In genomic region chr10:128498378-128498730, GRCh38 we compare ENCODE assay signal across 32 cellular contexts.
"Had no signal": no experiment of that assay in that cellular context is flagged by ENCODE, and none has a peak within 500 bp of the region (broad histone marks: within the 10 kb centered on the region; RNA-seq: fewer than 3 reads in every experiment).

No MANE protein-coding gene starts in this region.

- H3K9me3 ChIP-seq: breast epithelium, esophagus muscularis mucosa, heart right ventricle, psoas muscle, sigmoid colon, vagina had no signal

- H3K36me3 Mint-ChIP-seq: activated naive CD4-positive, alpha-beta T cell treated with anti-CD3 and anti-CD28 coated beads, Interleukin-2, amount 50 U/mL, for 24 hours; memory B cell; naive thymus-derived CD8-positive, alpha-beta T cell; stimulated activated memory B cell treated with anti-CD40 and anti-IgM and Interleukin-4, amounts not matched to agents 10 μg/mL and 1 μg/mL and 100 μg/mL, for 72 hours; type B pancreatic cell had no signal

- H3K27me3 ChIP-seq: breast epithelium, esophagus muscularis mucosa, foreskin keratinocyte, sigmoid colon, vagina had no signal

- H3K79me2 ChIP-seq: parathyroid adenoma had no signal

- H3K36me3 ChIP-seq: breast epithelium, esophagus muscularis mucosa, heart right ventricle, sigmoid colon, vagina had no signal

- H3K4me3 Mint-ChIP-seq: activated CD4-positive, alpha-beta memory T cell treated with anti-CD3 and anti-CD28 coated beads, Interleukin-2, amount 10 ng/mL, durations not matched to agents 7 days and 5 days; activated CD4-positive, alpha-beta T cell treated with anti-CD3 and anti-CD28 coated beads, Interleukin-2, amount 10 ng/mL, durations not matched to agents 7 days and 5 days; activated naive CD4-positive, alpha-beta T cell treated with anti-CD3 and anti-CD28 coated beads, Interleukin-2, amount 50 U/mL, for 24 hours; activated naive CD8-positive, alpha-beta T cell treated with anti-CD3 and anti-CD28 coated beads, Interleukin-2, amount 50 U/mL, for 24 hours; dendritic cell treated with granulocyte-macrophage colony-stimulating factor and Interleukin-4, amounts not matched to agents 40 ng/mL and 50 ng/mL, for 4 days; memory B cell; naive thymus-derived CD8-positive, alpha-beta T cell; neural crest cell; stimulated activated memory B cell treated with anti-CD40 and anti-IgM and Interleukin-4, amounts not matched to agents 10 μg/mL and 1 μg/mL and 100 μg/mL, for 72 hours; stimulated activated naive CD8-positive, alpha-beta T cell treated with anti-CD3 and anti-CD28 coated beads, Interleukin-15, amount 100 ng/mL, for 72 hours; type B pancreatic cell had no signal

- H3K27ac ChIP-seq: breast epithelium, esophagus muscularis mucosa, foreskin keratinocyte, heart right ventricle, parathyroid adenoma, psoas muscle, sigmoid colon, vagina had no signal

- H3K4me1 Mint-ChIP-seq: activated CD4-positive, alpha-beta memory T cell treated with anti-CD3 and anti-CD28 coated beads, Interleukin-2, amount 10 ng/mL, durations not matched to agents 7 days and 5 days; activated CD4-positive, alpha-beta T cell treated with anti-CD3 and anti-CD28 coated beads, Interleukin-2, amount 10 ng/mL, durations not matched to agents 7 days and 5 days; activated naive CD4-positive, alpha-beta T cell treated with anti-CD3 and anti-CD28 coated beads, Interleukin-2, amount 50 U/mL, for 24 hours; activated naive CD8-positive, alpha-beta T cell treated with anti-CD3 and anti-CD28 coated beads, Interleukin-2, amount 50 U/mL, for 24 hours; memory B cell; naive thymus-derived CD8-positive, alpha-beta T cell; neural crest cell; stimulated activated memory B cell treated with anti-CD40 and anti-IgM and Interleukin-4, amounts not matched to agents 10 μg/mL and 1 μg/mL and 100 μg/mL, for 72 hours; stimulated activated naive CD8-positive, alpha-beta T cell treated with anti-CD3 and anti-CD28 coated beads, Interleukin-15, amount 100 ng/mL, for 72 hours had no signal

- H3K27ac Mint-ChIP-seq: activated CD4-positive, alpha-beta memory T cell treated with anti-CD3 and anti-CD28 coated beads, Interleukin-2, amount 10 ng/mL, durations not matched to agents 7 days and 5 days; activated CD4-positive, alpha-beta T cell treated with anti-CD3 and anti-CD28 coated beads, Interleukin-2, amount 10 ng/mL, durations not matched to agents 7 days and 5 days; activated naive CD4-positive, alpha-beta T cell treated with anti-CD3 and anti-CD28 coated beads, Interleukin-2, amount 50 U/mL, for 24 hours; activated naive CD8-positive, alpha-beta T cell treated with anti-CD3 and anti-CD28 coated beads, Interleukin-2, amount 50 U/mL, for 24 hours; activated T-helper 2 cell treated with anti-CD3 and anti-CD28 coated beads, Interferon-gamma antibody, Interleukin-2, Interleukin-4, amounts not matched to agents 10 μg/mL and 5 μg/mL and 100 μg/mL, durations not matched to agents 14 hours and 24 hours and 36 hours; dendritic cell treated with granulocyte-macrophage colony-stimulating factor and Interleukin-4, amounts not matched to agents 40 ng/mL and 50 ng/mL, for 4 days; memory B cell; naive thymus-derived CD8-positive, alpha-beta T cell; stimulated activated memory B cell treated with anti-CD40 and anti-IgM and Interleukin-4, amounts not matched to agents 10 μg/mL and 1 μg/mL and 100 μg/mL, for 72 hours; stimulated activated naive CD8-positive, alpha-beta T cell treated with anti-CD3 and anti-CD28 coated beads, Interleukin-15, amount 100 ng/mL, for 72 hours; type B pancreatic cell had no signal

- H3K4me1 ChIP-seq: breast epithelium, esophagus muscularis mucosa, foreskin keratinocyte, heart right ventricle, parathyroid adenoma, psoas muscle, sigmoid colon, vagina had no signal

- H2AFZ ChIP-seq: parathyroid adenoma had no signal

- DNase-seq: activated CD4-positive, alpha-beta memory T cell treated with anti-CD3 and anti-CD28 coated beads, Interleukin-2, amount 10 ng/mL, durations not matched to agents 7 days and 5 days; activated CD4-positive, alpha-beta T cell treated with anti-CD3 and anti-CD28 coated beads for 1 hour; activated CD4-positive, alpha-beta T cell treated with anti-CD3 and anti-CD28 coated beads, Interleukin-2, amount 10 ng/mL, durations not matched to agents 7 days and 5 days; activated naive CD8-positive, alpha-beta T cell treated with anti-CD3 and anti-CD28 coated beads, Interleukin-2, amount 50 U/mL, for 24 hours; activated T-cell treated with anti-CD3 and anti-CD28 coated beads, Interleukin-2, amount 50 U/mL, for 48 hours; amygdala; central memory CD4-positive, alpha-beta T cell; foreskin keratinocyte; heart right ventricle; left cardiac atrium; naive thymus-derived CD8-positive, alpha-beta T cell; nucleus accumbens; psoas muscle; sigmoid colon; small intestine; stimulated activated CD4-positive, alpha-beta T cell treated with anti-CD3 and anti-CD28 coated beads, Interleukin-1b, Interleukin-23, amount 100 ng/mL, for 48 hours; stimulated activated CD4-positive, alpha-beta T cell treated with anti-CD3 and anti-CD28 coated beads, Interleukin-4, amount 100 ng/mL, for 4 hours; stimulated activated CD8-positive, alpha-beta memory T cell treated with anti-CD3 and anti-CD28 coated beads, Interleukin-4, amount 100 ng/mL, for 48 hours; stimulated activated naive CD8-positive, alpha-beta T cell treated with anti-CD3 and anti-CD28 coated beads, Interleukin-15, amount 100 ng/mL, for 72 hours; substantia nigra; T-helper 9 cell had no signal

- H3K4me3 ChIP-seq: breast epithelium, esophagus muscularis mucosa, heart right ventricle, psoas muscle, sigmoid colon, vagina had no signal

- H3K27me3 Mint-ChIP-seq: activated CD4-positive, alpha-beta memory T cell treated with anti-CD3 and anti-CD28 coated beads, Interleukin-2, amount 10 ng/mL, durations not matched to agents 7 days and 5 days; activated CD4-positive, alpha-beta T cell treated with anti-CD3 and anti-CD28 coated beads, Interleukin-2, amount 10 ng/mL, durations not matched to agents 7 days and 5 days; dendritic cell treated with granulocyte-macrophage colony-stimulating factor and Interleukin-4, amounts not matched to agents 40 ng/mL and 50 ng/mL, for 4 days; stimulated activated memory B cell treated with anti-CD40 and anti-IgM and Interleukin-4, amounts not matched to agents 10 μg/mL and 1 μg/mL and 100 μg/mL, for 72 hours; stimulated activated naive CD8-positive, alpha-beta T cell treated with anti-CD3 and anti-CD28 coated beads, Interleukin-15, amount 100 ng/mL, for 72 hours had no signal

- ATAC-seq: foreskin keratinocyte; heart right ventricle; left cardiac atrium; naive thymus-derived CD8-positive, alpha-beta T cell; psoas muscle; stimulated activated memory B cell treated with anti-CD40 and anti-IgM and Interleukin-4, amounts not matched to agents 10 μg/mL and 1 μg/mL and 100 μg/mL, for 72 hours; stimulated activated naive CD8-positive, alpha-beta T cell treated with anti-CD3 and anti-CD28 coated beads, Interleukin-15, amount 100 ng/mL, for 72 hours had no signal

- H3K9me3 Mint-ChIP-seq: activated CD4-positive, alpha-beta memory T cell treated with anti-CD3 and anti-CD28 coated beads, Interleukin-2, amount 10 ng/mL, durations not matched to agents 7 days and 5 days; activated CD4-positive, alpha-beta T cell treated with anti-CD3 and anti-CD28 coated beads, Interleukin-2, amount 10 ng/mL, durations not matched to agents 7 days and 5 days; activated naive CD4-positive, alpha-beta T cell treated with anti-CD3 and anti-CD28 coated beads, Interleukin-2, amount 50 U/mL, for 24 hours; activated naive CD8-positive, alpha-beta T cell treated with anti-CD3 and anti-CD28 coated beads, Interleukin-2, amount 50 U/mL, for 24 hours; activated T-helper 2 cell treated with anti-CD3 and anti-CD28 coated beads, Interferon-gamma antibody, Interleukin-2, Interleukin-4, amounts not matched to agents 10 μg/mL and 5 μg/mL and 100 μg/mL, durations not matched to agents 14 hours and 24 hours and 36 hours; dendritic cell treated with granulocyte-macrophage colony-stimulating factor and Interleukin-4, amounts not matched to agents 40 ng/mL and 50 ng/mL, for 4 days; neural crest cell; stimulated activated naive CD8-positive, alpha-beta T cell treated with anti-CD3 and anti-CD28 coated beads, Interleukin-15, amount 100 ng/mL, for 72 hours; type B pancreatic cell had no signal

- H3K9ac ChIP-seq: parathyroid adenoma had no signal
